ENCODE assay signal across 8 cellular contexts in genomic region chr16:53098526-53099317, GRCh38.
DNase-seq lines count a peak whose midpoint lies in the region; ATAC-seq lines count a peak whose summit lies in the region.

No MANE protein-coding gene starts in this region.

- in situ Hi-C loops in KBM-7 (cut with MboI; ENCODE audit: low pct_unique_long_range_greater_than_20kb, low sequenced_read_pairs): no loop called here

- H3K36me3 ChIP-seq in rectal smooth muscle tissue (ENCODE audit: control insufficient read depth, insufficient read depth, low read length): no peaks in the 10 kb centered on the region

- H3K4me3 ChIP-seq in rectal smooth muscle tissue (ENCODE audit: low read length): peak overlapping the region; percentile 65

- H3K27me3 ChIP-seq in rectal smooth muscle tissue (ENCODE audit: control insufficient read depth, insufficient read depth, low read length): no peaks in the 10 kb centered on the region

- peak; percentile 62 for ATAC-seq in GM21717 (IDR thresholded peaks at IDR 0.05; ENCODE audit: unreplicated experiment)

- peaks cover 20% of the 10 kb centered on the region for H3K4me1 ChIP-seq in rectal smooth muscle tissue (ENCODE audit: control insufficient read depth, insufficient read depth, low read length)

- H3K9ac ChIP-seq in rectal smooth muscle tissue (ENCODE audit: low read length): peak overlapping the region; percentile 19

- DNase-seq in ELR (ENCODE audit: low read depth): peak; percentile 88
- DNase-seq in KBM-7: peak; percentile 91
- peak; percentile 89 for DNase-seq in SKM-1 treated with dmso at 0.1 percent for 144 hours (lab: John Stamatoyannopoulos, UW; ENCODE audit: unreplicated experiment)
- DNase-seq in hippocampal formation (lab: John Stamatoyannopoulos, UW): peak; percentile 58 to 60
- no peak for DNase-seq in NCI-H1930 (lab: John Stamatoyannopoulos, UW)

- H3K27ac ChIP-seq in angular gyrus (ENCODE audit: low read depth, low read length): peak overlapping the region; percentile 91
- H3K27ac ChIP-seq in rectal smooth muscle tissue (ENCODE audit: low read depth, low read length): peak overlapping the region; percentile 92

Comparison
In these comparisons a context has a peak if more than half of its experiments do, and no peak if none do; other contexts are left out.
1. DNase-seq: peak in ELR (single experiment), KBM-7 (single experiment), SKM-1 treated with dmso at 0.1 percent for 144 hours (single experiment) and hippocampal formation (2 of 2); none in NCI-H1930 (0 of 2).